19 cellular contexts compared by ENCODE assay signal in genomic region chr9:17052626-17053025, GRCh38.
"Had no signal": no experiment of that assay in that cellular context is flagged by ENCODE, and none has a peak within 500 bp of the region (broad histone marks: within the 10 kb centered on the region; RNA-seq: fewer than 3 reads in every experiment).

No MANE protein-coding gene starts in this region.

- H3K36me3 ChIP-seq: gastroesophageal sphincter had no signal

- H3K27ac Mint-ChIP-seq: activated CD4-positive, alpha-beta memory T cell treated with anti-CD3 and anti-CD28 coated beads for 36 hours; activated naive CD8-positive, alpha-beta T cell; mesothelial cell of epicardium; stimulated activated naive CD8-positive, alpha-beta T cell treated with anti-CD3 and anti-CD28 coated beads, Interleukin-15, amount 100 ng/mL, for 72 hours had no signal

- H3K27ac ChIP-seq: gastroesophageal sphincter, parathyroid adenoma, skin epidermis, testis had no signal

- H3K27me3 ChIP-seq: gastroesophageal sphincter, testis had no signal

- H3K9ac ChIP-seq: parathyroid adenoma had no signal

- H3K4me1 Mint-ChIP-seq: brain; central memory CD8-positive, alpha-beta T cell; mesothelial cell of epicardium; stimulated activated naive CD8-positive, alpha-beta T cell treated with anti-CD3 and anti-CD28 coated beads, Interleukin-15, amount 100 ng/mL, for 72 hours had no signal

- H2AFZ ChIP-seq: parathyroid adenoma had no signal

- H3K79me2 ChIP-seq: parathyroid adenoma had no signal

- H3K27me3 Mint-ChIP-seq: activated CD4-positive, alpha-beta memory T cell treated with anti-CD3 and anti-CD28 coated beads for 36 hours; activated naive CD8-positive, alpha-beta T cell; central memory CD8-positive, alpha-beta T cell; stimulated activated naive CD8-positive, alpha-beta T cell treated with anti-CD3 and anti-CD28 coated beads, Interleukin-15, amount 100 ng/mL, for 72 hours had no signal

- H3K4me3 ChIP-seq: gastroesophageal sphincter, skin epidermis, testis had no signal

- H3K4me1 ChIP-seq: gastroesophageal sphincter, parathyroid adenoma, testis had no signal

- ATAC-seq: activated T-cell treated with anti-CD3 and anti-CD28 coated beads, Interleukin-2, amount 50 U/mL, for 4 hours; gastroesophageal sphincter; stimulated activated naive CD8-positive, alpha-beta T cell treated with anti-CD3 and anti-CD28 coated beads, Interleukin-15, amount 100 ng/mL, for 72 hours had no signal

- H3K4me3 Mint-ChIP-seq: activated CD4-positive, alpha-beta memory T cell treated with anti-CD3 and anti-CD28 coated beads for 36 hours; activated naive CD8-positive, alpha-beta T cell; activated T-cell treated with anti-CD3 and anti-CD28 coated beads, Interleukin-2, amount 50 U/mL, for 4 hours; brain; central memory CD8-positive, alpha-beta T cell; mesothelial cell of epicardium; stimulated activated naive CD8-positive, alpha-beta T cell treated with anti-CD3 and anti-CD28 coated beads, Interleukin-15, amount 100 ng/mL, for 72 hours had no signal

- H3K9me3 ChIP-seq: gastroesophageal sphincter, testis had no signal

- FAIRE-seq: urothelium cell line had no signal

- DNase-seq: activated CD4-positive, alpha-beta memory T cell treated with anti-CD3 and anti-CD28 coated beads for 36 hours; activated gamma-delta T cell; activated T-cell treated with anti-CD3 and anti-CD28 coated beads, Interleukin-2, amount 50 U/mL, for 4 hours; amygdala; cortex of kidney; effector memory CD4-positive, alpha-beta T cell; kidney glomerular epithelial cell; retina; stimulated activated CD4-positive, alpha-beta T cell treated with anti-CD3 and anti-CD28 coated beads, Interleukin-4, amount 100 ng/mL, for 4 hours; stimulated activated naive CD8-positive, alpha-beta T cell treated with anti-CD3 and anti-CD28 coated beads, Interleukin-15, amount 100 ng/mL, for 72 hours; testis had no signal

- H3K36me3 Mint-ChIP-seq: activated CD4-positive, alpha-beta memory T cell treated with anti-CD3 and anti-CD28 coated beads for 36 hours; activated naive CD8-positive, alpha-beta T cell; brain; mesothelial cell of epicardium had no signal
